ENCODE assay signal across 8 cellular contexts in genomic region chr1:200409761-200410565, GRCh38. TPM values are rescaled to one million over a fixed set of nuclear protein-coding genes. Genes with fewer than 3 reads are reported as not detected.
DNase-seq lines count a peak whose midpoint lies in the region; ATAC-seq, FAIRE-seq and TF ChIP-seq lines count a peak whose summit lies in the region.

A gene with protein sequence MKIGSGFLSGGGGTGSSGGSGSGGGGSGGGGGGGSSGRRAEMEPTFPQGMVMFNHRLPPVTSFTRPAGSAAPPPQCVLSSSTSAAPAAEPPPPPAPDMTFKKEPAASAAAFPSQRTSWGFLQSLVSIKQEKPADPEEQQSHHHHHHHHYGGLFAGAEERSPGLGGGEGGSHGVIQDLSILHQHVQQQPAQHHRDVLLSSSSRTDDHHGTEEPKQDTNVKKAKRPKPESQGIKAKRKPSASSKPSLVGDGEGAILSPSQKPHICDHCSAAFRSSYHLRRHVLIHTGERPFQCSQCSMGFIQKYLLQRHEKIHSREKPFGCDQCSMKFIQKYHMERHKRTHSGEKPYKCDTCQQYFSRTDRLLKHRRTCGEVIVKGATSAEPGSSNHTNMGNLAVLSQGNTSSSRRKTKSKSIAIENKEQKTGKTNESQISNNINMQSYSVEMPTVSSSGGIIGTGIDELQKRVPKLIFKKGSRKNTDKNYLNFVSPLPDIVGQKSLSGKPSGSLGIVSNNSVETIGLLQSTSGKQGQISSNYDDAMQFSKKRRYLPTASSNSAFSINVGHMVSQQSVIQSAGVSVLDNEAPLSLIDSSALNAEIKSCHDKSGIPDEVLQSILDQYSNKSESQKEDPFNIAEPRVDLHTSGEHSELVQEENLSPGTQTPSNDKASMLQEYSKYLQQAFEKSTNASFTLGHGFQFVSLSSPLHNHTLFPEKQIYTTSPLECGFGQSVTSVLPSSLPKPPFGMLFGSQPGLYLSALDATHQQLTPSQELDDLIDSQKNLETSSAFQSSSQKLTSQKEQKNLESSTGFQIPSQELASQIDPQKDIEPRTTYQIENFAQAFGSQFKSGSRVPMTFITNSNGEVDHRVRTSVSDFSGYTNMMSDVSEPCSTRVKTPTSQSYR (minus strand): TSS chr1:200410036. CDS start chr1:200409705, 331 bp downstream.

- H3K36me3 ChIP-seq in bronchial epithelial cell (ENCODE audit: control insufficient read depth, insufficient read depth, low read length) (peaks cover 6% of the 10 kb centered on the region), small intestine (ENCODE audit: control insufficient read depth in 2 of 2, insufficient read depth in 2 of 2, low read length in 2 of 2) (no peaks in the 10 kb centered on the region)

- peak; percentile 65 for DNase-seq in AG09309 (ENCODE audit: low read depth)
- DNase-seq in NCI-H226 = peak; percentile 83
- peak; percentile 86 for DNase-seq in bronchial epithelial cell (ENCODE audit: low read depth)
- peak; percentile 97 for DNase-seq in iPS-NIHi11 (ENCODE audit: low spot score)
- DNase-seq in small intestine = peak; percentile 94

- H3K27me3 ChIP-seq in bronchial epithelial cell (ENCODE audit: control insufficient read depth, insufficient read depth, low read length) (no peaks in the 10 kb centered on the region), small intestine (ENCODE audit: control insufficient read depth in 2 of 2, insufficient read depth in 2 of 2, low read length in 2 of 2) (no peaks in the 10 kb centered on the region)

- peaks cover 6 to 8% of the 10 kb centered on the region in 2 donors for H3K4me1 ChIP-seq in small intestine (ENCODE audit: control insufficient read depth in 2 of 2, insufficient read depth in 1 of 2, low read depth in 1 of 2, low read length in 1 of 2)

- TF ChIP-seq CTCF in AG09309 (IDR thresholded peaks at IDR 0.05; ENCODE audit: control insufficient read depth, insufficient read depth, low read depth, low read length, missing control alignments) (no peak), WI38 (IDR thresholded peaks at IDR 0.05; ENCODE audit: low read depth, low read length) (no peak), bronchial epithelial cell (IDR thresholded peaks at IDR 0.05; ENCODE audit: insufficient read depth, low read length, severe bottlenecking) (no peak)

- ATAC-seq in GM19023 (IDR thresholded peaks at IDR 0.05; ENCODE audit: unreplicated experiment) (peak; percentile 98), HG03196 (IDR thresholded peaks at IDR 0.05; ENCODE audit: unreplicated experiment) (peak; percentile 94)

- H3K9me3 ChIP-seq in small intestine (ENCODE audit: control insufficient read depth, low read depth) = no peaks in the 10 kb centered on the region

- 0% methylated on average over 46 to 54 of the region's 54 CpGs for WGBS in small intestine, 3 donors

- H3K27ac ChIP-seq in small intestine (ENCODE audit: low read depth in 1 of 2, low read length in 1 of 2) = peak within 1 kb of the TSS; percentile 75 to 90

- FAIRE-seq in bronchial epithelial cell (lab: Jason Lieb, UNC) (no peak), small intestine (lab: Jason Lieb, UNC) (no peak)

- peak within 1 kb of the TSS; percentile 59 for H3K4me3 ChIP-seq in AG09309 (ENCODE audit: control insufficient read depth, low read depth, low read length)
- H3K4me3 ChIP-seq in WI38 (ENCODE audit: low read depth, low read length) = peak within 1 kb of the TSS; percentile 86
- peak within 1 kb of the TSS; percentile 92 for H3K4me3 ChIP-seq in bronchial epithelial cell (ENCODE audit: low read depth, low read length)
- peak within 1 kb of the TSS; percentile 87 to 89 for H3K4me3 ChIP-seq in small intestine (ENCODE audit: low read depth in 1 of 2, low read length in 2 of 2)

RNA-seq across cellular contexts. Expression of the gene that starts here (rescaled TPM):
- 16.6 and 18.4 TPM in 2 replicates for total RNA-seq in bronchial epithelial cell
- polyA plus RNA-seq in small intestine = 1 to 10 TPM; 1.6 to 3.6 (median 3.1) TPM

Comparison
In these comparisons a context has a peak if more than half of its experiments do, and no peak if none do; other contexts are left out.
1. Peak in every context shown above with its lines: DNase-seq, ATAC-seq, H3K4me3 ChIP-seq and H3K27ac ChIP-seq.